ENCODE assay signal across 12 cellular contexts in the genomic region with DNA sequence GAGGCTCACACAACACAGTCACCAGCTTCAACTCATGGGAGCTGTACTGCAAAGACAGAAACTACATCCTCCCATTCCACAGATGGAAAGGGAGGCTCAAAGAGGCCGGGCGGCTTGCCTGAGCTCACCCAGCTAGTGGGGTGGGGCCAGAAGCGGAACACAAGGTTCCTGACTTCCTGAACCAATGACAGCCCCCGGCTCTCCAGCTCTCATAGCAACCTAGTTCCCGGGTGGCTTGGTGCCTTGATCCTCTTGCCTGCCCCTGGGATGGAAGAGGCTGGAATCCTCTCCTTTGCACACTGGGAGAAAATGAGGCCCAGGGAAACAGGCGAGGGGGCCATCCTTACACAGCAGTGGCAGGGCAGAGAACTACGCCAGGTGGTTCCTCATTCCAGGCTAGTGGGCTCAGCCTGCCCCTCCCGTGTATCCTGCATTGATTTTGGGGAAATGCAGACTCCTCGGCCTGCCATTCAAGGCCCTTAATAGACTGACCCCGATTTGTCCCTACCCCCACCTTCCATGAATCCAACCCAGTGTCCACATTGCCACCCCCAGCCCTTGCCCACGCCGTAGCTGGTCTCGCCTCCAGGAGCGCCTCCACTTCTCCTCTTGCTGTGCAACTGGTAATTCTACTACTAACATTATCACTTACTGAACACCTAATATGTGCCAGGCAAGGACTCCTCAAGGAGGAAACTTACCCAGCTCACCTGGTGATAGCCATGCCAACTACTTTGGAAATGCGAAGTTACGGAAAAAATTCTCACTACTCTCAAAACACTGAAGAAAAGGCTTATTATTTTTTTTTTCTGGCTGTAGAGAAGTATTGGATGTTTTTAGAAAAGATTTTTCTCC. TPM values are rescaled to one million over a fixed set of nuclear protein-coding genes. Genes with fewer than 3 reads are reported as not detected.
DNase-seq lines count a peak whose midpoint lies in the region; ATAC-seq, FAIRE-seq and TF ChIP-seq lines count a peak whose summit lies in the region.
"Had no signal": no experiment of that assay in that cellular context is flagged by ENCODE, and none has a peak within 500 bp of the region (broad histone marks: within the 10 kb centered on the region; RNA-seq: fewer than 3 reads in every experiment).

No MANE protein-coding gene starts in this region.

- BruUV-seq in K562 (replicated peaks; lab: Mats Ljungman, UMichigan) = no TSS peak

- in situ Hi-C loops in K562 (cut with MboI) = loop anchor here (25.0 kb wide), 1 partner anchor 152 kb away; the partner anchor contains the start of gene ALPL
- in situ Hi-C loops in GM13977 (cut with MboI; ENCODE audit: low pct_unique_long_range_greater_than_20kb, low sequenced_read_pairs, unreplicated experiment) = no loop called here

- H3K9me3 ChIP-seq in K562 (replicated peaks; ENCODE audit: control insufficient read depth, insufficient read depth, low read depth, low read length) = no peaks in the 10 kb centered on the region
- H3K9me3 ChIP-seq in esophagus squamous epithelium = no peaks in the 10 kb centered on the region
- H3K9me3 ChIP-seq: tibial nerve had no signal

- WGBS in K562 (ENCODE audit: insufficient coverage, low coverage, missing lambda C conversion rate) = 66% methylated on average over 16 of the region's 16 CpGs
- WGBS in esophagus squamous epithelium, 2 donors = 76 to 84% methylated on average over 11 to 12 of the region's 16 CpGs

- no peak overlapping the region for H3K4me2 ChIP-seq in GM23338
- no peak overlapping the region for H3K4me2 ChIP-seq in K562 (ENCODE audit: insufficient read depth, low read length)

- H3K4me1 Mint-ChIP-seq in GM23338 = peaks cover 20% of the 10 kb centered on the region
- H3K4me1 Mint-ChIP-seq in naive B cell = peaks cover 16 to 24% (median 19%) of the 10 kb centered on the region in 3 donors

- no peaks in the 10 kb centered on the region for H3K9me1 ChIP-seq in K562 (ENCODE audit: control insufficient read depth, insufficient read depth, low read length)

- H2AFZ ChIP-seq in GM23338 (0 out of 2 replicates have a peak overlapping the region, but pooled peaks have one; percentile 28), K562 (ENCODE audit: low read depth, low read length) (no peak overlapping the region)

- no peak for TF ChIP-seq POLR2A in K562 (conservative IDR thresholded peaks at IDR 0.05)
- TF ChIP-seq POLR2A in esophagus squamous epithelium (IDR thresholded peaks at IDR 0.05) = no peak

- no peak for TF ChIP-seq RAD21 in K562 (CRISPR knock-in tag; conservative IDR thresholded peaks at IDR 0.05 in 1 of 2, IDR thresholded peaks at IDR 0.05 in 1 of 2)

- H3K4me3 ChIP-seq in GM23338 (no peak overlapping the region), K562 (no peak overlapping the region), esophagus squamous epithelium (no peak overlapping the region)
- H3K4me3 ChIP-seq: tibial nerve had no signal

- ATAC-seq in GM23338 = no peak; the same call in 2 of the 3 replicates
- peak; percentile 1; the same call in 1 of the 3 replicates for ATAC-seq in K562
- no peak for ATAC-seq in naive B cell (ENCODE audit: low read depth in 2 of 2)

- H3K27me3 Mint-ChIP-seq in GM23338 (ENCODE audit: insufficient read depth, low read depth, poor library complexity) (peaks cover 30% of the 10 kb centered on the region), naive B cell (peaks cover 42 to 93% (median 64%) of the 10 kb centered on the region in 3 donors)

- FAIRE-seq in K562 (lab: Jason Lieb, UNC) = peak; percentile 44

- H3K27me3 ChIP-seq in GM23338 (ENCODE audit: insufficient read depth) (peaks cover 32% of the 10 kb centered on the region), K562 (ENCODE audit: control insufficient read depth in 2 of 2, insufficient read depth in 2 of 2, low read length in 2 of 2) (no peaks in the 10 kb centered on the region), esophagus squamous epithelium (peaks cover 8 to 99% (median 12%) of the 10 kb centered on the region in 4 donors)

- H3F3A ChIP-seq in GM23338 (replicated peaks; ENCODE audit: low read depth) = no peaks in the 10 kb centered on the region

- H3K27ac ChIP-seq in GM23338 (ENCODE audit: low read depth) (no peak overlapping the region), K562 (ENCODE audit: extremely low read depth, low read depth, low read length) (no peak overlapping the region), esophagus squamous epithelium (no peak overlapping the region)
- H3K27ac ChIP-seq: tibial nerve had no signal

- H3K27ac Mint-ChIP-seq in GM23338 = peak overlapping the region; percentile 68; the same call in 1 of the 2 replicates
- H3K27ac Mint-ChIP-seq in naive B cell = no peak overlapping the region

- H3K9ac ChIP-seq in K562 (ENCODE audit: insufficient read depth in 1 of 2, low read depth in 2 of 2, low read length in 2 of 2) = peak overlapping the region in 1 of 2 experiments; percentile 9; a peak in 1 of 4 replicates

- POLR2A ChIA-PET in K562 (lab: Yijun Ruan, JAX) = interaction anchor here (0.5 to 1.5 kb wide), 6 partner anchors 9 to 361 kb away, joined by 3 to 5 read pairs (median 4); no protein-coding TSS in a partner anchor

- H3K36me3 ChIP-seq in GM23338 (ENCODE audit: insufficient read depth) (no peaks in the 10 kb centered on the region), K562 (ENCODE audit: control insufficient read depth, insufficient read depth, low read length) (peaks cover 8% of the 10 kb centered on the region; the same call in 1 of the 3 replicates), esophagus squamous epithelium (no peaks in the 10 kb centered on the region)
- H3K36me3 ChIP-seq: tibial nerve had no signal

- H3K79me2 ChIP-seq in GM23338 (replicated peaks; ENCODE audit: insufficient read depth) (no peaks in the 10 kb centered on the region), K562 (ENCODE audit: control insufficient read depth, insufficient read depth, low read length) (peaks cover 12% of the 10 kb centered on the region)

- TF ChIP-seq CTCF in GM23338 (conservative IDR thresholded peaks at IDR 0.05; ENCODE audit: low read depth in 2 of 2) (no peak), K562 (IDR thresholded peaks at IDR 0.05 in 2 of 3, conservative IDR thresholded peaks at IDR 0.05 in 1 of 3; ENCODE audit: insufficient read depth in 2 of 3, low read depth in 1 of 3, low read length in 3 of 3) (no peak), GM13977 (IDR thresholded peaks at IDR 0.05; ENCODE audit: extremely low read depth, insufficient read depth, missing control alignments) (no peak), esophagus squamous epithelium (IDR thresholded peaks at IDR 0.05) (no peak)

- H4K20me1 ChIP-seq in GM23338 (replicated peaks; ENCODE audit: insufficient read depth) = no peaks in the 10 kb centered on the region
- H4K20me1 ChIP-seq in K562 (replicated peaks; ENCODE audit: control insufficient read depth, insufficient read depth, low read length) = peaks cover 20% of the 10 kb centered on the region

- H3K36me3 Mint-ChIP-seq in GM23338 (ENCODE audit: low read depth) (no peaks in the 10 kb centered on the region), naive B cell (no peaks in the 10 kb centered on the region)

- H3K9me3 Mint-ChIP-seq in GM23338 (no peaks in the 10 kb centered on the region), naive B cell (no peaks in the 10 kb centered on the region)

- H3K4me1 ChIP-seq in GM23338 (ENCODE audit: insufficient read depth) (no peaks in the 10 kb centered on the region; the same call in 1 of the 2 replicates), K562 (replicated peaks in 1 of 2; ENCODE audit: control insufficient read depth in 2 of 2, insufficient read depth in 2 of 2, low read length in 2 of 2) (peaks cover 13 to 42% of the 10 kb centered on the region in 2 experiments; a peak in 4 of 5 replicates), esophagus squamous epithelium (peaks cover 12 to 30% (median 15%) of the 10 kb centered on the region in 3 donors)

- CTCF ChIA-PET in K562 (lab: Yijun Ruan, JAX; ENCODE audit: low intra/inter-chr PET ratio) = no interaction called here

- no peak overlapping the region for H3K4me3 Mint-ChIP-seq in GM23338
- H3K4me3 Mint-ChIP-seq in naive B cell = peak overlapping the region in 5 of 8 donors; percentile 9 to 72 (median 42)

- DNase-seq in CD1c-positive myeloid dendritic cell (ENCODE audit: extremely low spot score) = peak; percentile 51
- peak; percentile 49 for DNase-seq in GM23338 (ENCODE audit: low spot score)
- DNase-seq in K562 (ENCODE audit: extremely low read depth in 1 of 4, low spot score in 3 of 4) = peak in 3 of 4 experiments; percentile 40 to 53 (median 49)
- DNase-seq in naive B cell = no peak
- DNase-seq in stimulated activated CD8-positive, alpha-beta memory T cell treated with anti-CD3 and anti-CD28 coated beads, Interleukin-4, amount 100 ng/mL, for 48 hours = no peak
- DNase-seq in GM13977 (ENCODE audit: low spot score) = no peak
- DNase-seq in esophagus squamous epithelium (lab: John Stamatoyannopoulos, UW) = no peak
- DNase-seq: activated CD8-positive, alpha-beta memory T cell treated with anti-CD3 and anti-CD28 coated beads for 24 hours; NCI-H1092 treated with DMSO at 0.1 percent for 48 hours; occipital lobe; stimulated activated CD4-positive, alpha-beta T cell treated with anti-CD3 and anti-CD28 coated beads, Interleukin-4, amount 100 ng/mL, for 4 hours had no signal

- no peaks in the 10 kb centered on the region for H3K9me2 ChIP-seq in GM23338 (ENCODE audit: insufficient read depth)

- intact Hi-C loops in K562 (cut with micrococcal nuclease) = no loop called here
- intact Hi-C loops in esophagus squamous epithelium (cut with DNase I) = no loop called here

- TF ChIP-seq EP300 in K562 (IDR thresholded peaks at IDR 0.05; ENCODE audit: low read length) = no peak

RNA-seq across cellular contexts. Expression of gene RAP1GAP, which starts 5.0 kb away (rescaled TPM):
- 5.9 and 6.6 TPM in 2 replicates for total RNA-seq in GM23338 (2014; rRNA removed; shearing (Covaris generic))
- polyA plus RNA-seq in GM23338 (2016; fragmentation: Nextera tagmentation; extraction: Ambion mirVana) (4.3 and 5.0 TPM in 2 replicates), K562 (2011; rRNA removed) (30.2 and 36.0 TPM in 2 replicates), K562 (2014; fragmentation: Illumina TruSeq; extraction: Trizol) (23.5 and 26.5 TPM in 2 replicates), K562 (2014; fragmentation: Nextera tagmentation; extraction: Ambion mirVana) (under 1 TPM; 0.29 to 0.51 TPM), K562 (2014; rRNA removed) (21.7 and 22.3 TPM in 2 replicates), naive B cell (ENCODE audit: low read depth in 6 of 6) (not detected)
- total RNA-seq in K562 (2011; cell fraction: chromatin; rRNA removed; ENCODE audit: low replicate concordance) = 41.9 and 97.0 TPM in 2 replicates
- 41.8 and 44.9 TPM in 2 replicates for total RNA-seq in K562 (2011; cell fraction: nucleolus; rRNA removed)
- total RNA-seq in K562 (2011; cell fraction: nucleoplasm; rRNA removed) = 34.0 and 35.7 TPM in 2 replicates
- total RNA-seq in K562 (2014; rRNA removed) (19.2 and 28.0 TPM in 2 replicates), K562 (2014; rRNA removed; fragmentation: Illumina TruSeq; extraction: Trizol) (7.0 and 7.3 TPM in 2 replicates), K562 (2015; rRNA removed; fragmentation: Illumina TruSeq; extraction: Trizol) (9.5 and 9.7 TPM in 2 replicates), K562 (2021) (30.2 and 31.0 TPM in 2 replicates), esophagus squamous epithelium (1 to 10 TPM; 1.9 to 6.8 (median 5.0) TPM)
- 27.3 and 36.3 TPM in 2 replicates for polyA plus RNA-seq in K562 (2011; cell fraction: cytosol; rRNA removed)
- 68.0 and 110 TPM in 2 replicates for polyA plus RNA-seq in K562 (2011; cell fraction: nucleus; rRNA removed)
- 23.3 and 41.5 TPM in 2 replicates for polyA plus RNA-seq in K562 (2012)
- 25.4 and 27.5 TPM in 2 replicates for polyA minus RNA-seq in K562 (2011; rRNA and poly(A)+ RNA removed)
- 22.4 and 26.1 TPM in 2 replicates for polyA minus RNA-seq in K562 (2011; cell fraction: cytosol; rRNA and poly(A)+ RNA removed)
- polyA minus RNA-seq in K562 (2011; cell fraction: nucleus; rRNA and poly(A)+ RNA removed) = 26.9 and 27.0 TPM in 2 replicates

Comparison
In these comparisons a context has a peak if more than half of its experiments do, and no peak if none do; other contexts are left out.
1. DNase-seq: peak in CD1c-positive myeloid dendritic cell (single experiment), GM23338 (single experiment) and K562 (3 of 4); none in naive B cell (single experiment), stimulated activated CD8-positive, alpha-beta memory T cell treated with anti-CD3 and anti-CD28 coated beads, Interleukin-4, amount 100 ng/mL, for 48 hours (single experiment), GM13977 (single experiment) and esophagus squamous epithelium (single experiment).